ENCODE assay signal across 23 cellular contexts in genomic region chr12:53169644-53170043, GRCh38. TPM values are rescaled to one million over a fixed set of nuclear protein-coding genes. Genes with fewer than 3 reads are reported as not detected.
DNase-seq lines count a peak whose midpoint lies in the region; ATAC-seq, FAIRE-seq and TF ChIP-seq lines count a peak whose summit lies in the region.
"Had no signal": no experiment of that assay in that cellular context is flagged by ENCODE, and none has a peak within 500 bp of the region (broad histone marks: within the 10 kb centered on the region; RNA-seq: fewer than 3 reads in every experiment).

No MANE protein-coding gene starts in this region.

- peak; percentile 24 for ATAC-seq in activated naive CD8-positive, alpha-beta T cell treated with anti-CD3 and anti-CD28 coated beads, Interleukin-2, amount 50 U/mL, for 24 hours
- ATAC-seq: GM23338, Panc1 had no signal

- H3K27me3 Mint-ChIP-seq in activated naive CD8-positive, alpha-beta T cell treated with anti-CD3 and anti-CD28 coated beads, Interleukin-2, amount 50 U/mL, for 24 hours: no peaks in the 10 kb centered on the region
- H3K27me3 Mint-ChIP-seq in activated naive CD8-positive, alpha-beta T cell treated with anti-CD3 and anti-CD28 coated beads for 36 hours: no peaks in the 10 kb centered on the region
- no peaks in the 10 kb centered on the region for H3K27me3 Mint-ChIP-seq in chondrocyte (ENCODE audit: low read depth)
- peaks cover 9% of the 10 kb centered on the region for H3K27me3 Mint-ChIP-seq in nephron progenitor cell (ENCODE audit: low read depth, poor library complexity)
- H3K27me3 Mint-ChIP-seq: B cell had no signal

- no peak overlapping the region for H3K27ac Mint-ChIP-seq in activated naive CD8-positive, alpha-beta T cell treated with anti-CD3 and anti-CD28 coated beads, Interleukin-2, amount 50 U/mL, for 24 hours
- no peak overlapping the region for H3K27ac Mint-ChIP-seq in activated naive CD8-positive, alpha-beta T cell treated with anti-CD3 and anti-CD28 coated beads for 36 hours
- peak overlapping the region; percentile 38 for H3K27ac Mint-ChIP-seq in chondrocyte (ENCODE audit: unreplicated experiment)
- peak overlapping the region; percentile 11 for H3K27ac Mint-ChIP-seq in nephron progenitor cell
- H3K27ac Mint-ChIP-seq: B cell, CD14-positive monocyte, GM23338 had no signal

- H3K27me3 ChIP-seq in stomach: no peaks in the 10 kb centered on the region

- no peaks in the 10 kb centered on the region for H3K9me3 Mint-ChIP-seq in activated naive CD8-positive, alpha-beta T cell treated with anti-CD3 and anti-CD28 coated beads, Interleukin-2, amount 50 U/mL, for 24 hours
- no peaks in the 10 kb centered on the region for H3K9me3 Mint-ChIP-seq in activated naive CD8-positive, alpha-beta T cell treated with anti-CD3 and anti-CD28 coated beads for 36 hours
- H3K9me3 Mint-ChIP-seq in chondrocyte (ENCODE audit: low read depth) (no peaks in the 10 kb centered on the region), nephron progenitor cell (peaks cover 3% of the 10 kb centered on the region)
- H3K9me3 Mint-ChIP-seq: CD14-positive monocyte, GM23338 had no signal

- whole genome bisulfite sequencing in stomach, 5 donors: 90 to 98% (median 95%) methylated on average over 7 of the region's 7 CpGs

- H3K4me1 ChIP-seq in stomach (peaks cover 0 to 3% (median under 1%) of the 10 kb centered on the region in 4 donors), kidney (ENCODE audit: control insufficient read depth in 1 of 2, insufficient read depth in 1 of 2, low read depth in 1 of 2, low read length in 2 of 2) (no peaks in the 10 kb centered on the region)

- TF ChIP-seq CTCF in chondrocyte (IDR thresholded peaks at IDR 0.05): no peak
- TF ChIP-seq CTCF in nephron progenitor cell (IDR thresholded peaks at IDR 0.05): no peak
- TF ChIP-seq CTCF in stomach (IDR thresholded peaks at IDR 0.05): no peak
- TF ChIP-seq CTCF in kidney (IDR thresholded peaks at IDR 0.05; ENCODE audit: borderline replicate concordance, extremely low read depth, insufficient read depth): no peak

- no peak for DNase-seq in activated naive CD8-positive, alpha-beta T cell treated with anti-CD3 and anti-CD28 coated beads, Interleukin-2, amount 50 U/mL, for 24 hours
- no peak for DNase-seq in activated naive CD8-positive, alpha-beta T cell treated with anti-CD3 and anti-CD28 coated beads for 36 hours
- DNase-seq in chondrocyte (ENCODE audit: low spot score) (peak; percentile 59), nephron progenitor cell (no peak), stomach (peak; percentile 9), kidney (no peak)
- DNase-seq in NK-92 treated with Interleukin-12 subunit alpha and Interleukin-12 subunit beta, amount 100 ng/mL, for 24 hours (lab: John Stamatoyannopoulos, UW): no peak
- DNase-seq in stimulated activated CD4-positive, alpha-beta T cell treated with anti-CD3 and anti-CD28 coated beads, Interleukin-4, amount 100 ng/mL, for 24 hours: no peak
- DNase-seq: HCEC 1CT, KBM-7, NCI-H1092, NCI-H1436 treated with DMSO at 0.1 percent for 48 hours, NCI-H1930, NCI-H345, NCI-H524, NCI-H774 had no signal

- no peak for TF ChIP-seq POLR2A in stomach (IDR thresholded peaks at IDR 0.05)

- H3K4me3 ChIP-seq in stomach: no peak overlapping the region
- no peak overlapping the region for H3K4me3 ChIP-seq in kidney (ENCODE audit: low read length in 2 of 2)
- H3K4me3 ChIP-seq: GM23338 had no signal

- H3K36me3 ChIP-seq in stomach (peaks cover 10 to 64% (median 44%) of the 10 kb centered on the region in 4 donors), kidney (ENCODE audit: control insufficient read depth in 1 of 2, insufficient read depth in 2 of 2, low read length in 2 of 2) (peaks cover 2 to 6% of the 10 kb centered on the region in 2 donors)

- H3K4me3 Mint-ChIP-seq in activated naive CD8-positive, alpha-beta T cell treated with anti-CD3 and anti-CD28 coated beads, Interleukin-2, amount 50 U/mL, for 24 hours: no peak overlapping the region
- H3K4me3 Mint-ChIP-seq in activated naive CD8-positive, alpha-beta T cell treated with anti-CD3 and anti-CD28 coated beads for 36 hours: no peak overlapping the region
- no peak overlapping the region for H3K4me3 Mint-ChIP-seq in chondrocyte (ENCODE audit: unreplicated experiment)
- no peak overlapping the region for H3K4me3 Mint-ChIP-seq in nephron progenitor cell
- H3K4me3 Mint-ChIP-seq: B cell, CD14-positive monocyte, GM23338 had no signal

- no peak for TF ChIP-seq EP300 in stomach (IDR thresholded peaks at IDR 0.05)

- no peak overlapping the region for H3K9ac ChIP-seq in kidney (ENCODE audit: low read length in 2 of 2)

- no peaks in the 10 kb centered on the region for H3K9me3 ChIP-seq in stomach
- no peaks in the 10 kb centered on the region for H3K9me3 ChIP-seq in kidney (ENCODE audit: control insufficient read depth in 1 of 2, low read length in 2 of 2)

- intact Hi-C loops in stomach (cut with DNase I; ENCODE audit: low total_unique reads): no loop called here
- intact Hi-C loops in kidney (cut with DNase I): no loop called here

- peaks cover 1% of the 10 kb centered on the region for H3K36me3 Mint-ChIP-seq in activated naive CD8-positive, alpha-beta T cell treated with anti-CD3 and anti-CD28 coated beads, Interleukin-2, amount 50 U/mL, for 24 hours (ENCODE audit: low read depth)
- no peaks in the 10 kb centered on the region for H3K36me3 Mint-ChIP-seq in activated naive CD8-positive, alpha-beta T cell treated with anti-CD3 and anti-CD28 coated beads for 36 hours
- H3K36me3 Mint-ChIP-seq in chondrocyte (ENCODE audit: low read depth) (peaks cover 17% of the 10 kb centered on the region), nephron progenitor cell (ENCODE audit: low read depth) (peaks cover 24% of the 10 kb centered on the region)

- FAIRE-seq in kidney (lab: Jason Lieb, UNC): no peak
- FAIRE-seq: A204.1, G401.6, GM12892 had no signal

- H3K4me1 Mint-ChIP-seq in activated naive CD8-positive, alpha-beta T cell treated with anti-CD3 and anti-CD28 coated beads, Interleukin-2, amount 50 U/mL, for 24 hours: peaks cover 2% of the 10 kb centered on the region
- peaks cover 3% of the 10 kb centered on the region for H3K4me1 Mint-ChIP-seq in activated naive CD8-positive, alpha-beta T cell treated with anti-CD3 and anti-CD28 coated beads for 36 hours
- H3K4me1 Mint-ChIP-seq in chondrocyte (ENCODE audit: low read depth) (peaks cover 6% of the 10 kb centered on the region), nephron progenitor cell (peaks cover 41% of the 10 kb centered on the region)
- H3K4me1 Mint-ChIP-seq: B cell, CD14-positive monocyte had no signal

- no peak overlapping the region for H3K27ac ChIP-seq in stomach
- no peak overlapping the region for H3K27ac ChIP-seq in kidney (ENCODE audit: low read depth in 2 of 2, low read length in 2 of 2)

RNA-seq across cellular contexts. Expression of gene ZNF740, which starts 10.9 kb away (rescaled TPM):
- total RNA-seq in activated naive CD8-positive, alpha-beta T cell treated with anti-CD3 and anti-CD28 coated beads for 36 hours: 10 to 100 TPM; 34.9 to 42.8 TPM
- 27.3 to 36.7 TPM (median 28.0 TPM) in 3 replicates for total RNA-seq in chondrocyte
- total RNA-seq in stomach: 10 to 100 TPM in 3 of 5 donors, 1 to 10 TPM in 2; 4.1 to 37.5 (median 10.3) TPM
- 1 to 10 TPM; 4.0 to 4.9 (median 4.1) TPM for polyA plus RNA-seq in stomach
- 58.3 TPM for total RNA-seq in kidney
- 11.1 TPM for polyA plus RNA-seq in kidney (ENCODE audit: insufficient read depth, low read depth, low replicate concordance)

RNA-seq across cellular contexts. Expression of gene CSAD, which starts 11.1 kb away (rescaled TPM):
- total RNA-seq in activated naive CD8-positive, alpha-beta T cell treated with anti-CD3 and anti-CD28 coated beads for 36 hours: 10 to 100 TPM; 11.8 to 11.9 TPM
- 24.3 to 34.6 TPM (median 27.1 TPM) in 3 replicates for total RNA-seq in chondrocyte
- total RNA-seq in stomach: 100 to 1,000 TPM in 2 of 5 donors, 10 to 100 TPM in 3; 30.3 to 334 (median 38.9) TPM
- polyA plus RNA-seq in stomach: 10 to 100 TPM in 1 of 3 donors, 1 to 10 TPM in 2; 4.6 to 52.6 (median 5.7) TPM
- total RNA-seq in kidney: 39.1 TPM
- 24.0 TPM for polyA plus RNA-seq in kidney (ENCODE audit: insufficient read depth, low read depth, low replicate concordance)

RNA-seq across cellular contexts. Expression of gene ITGB7, which starts 37.4 kb away (rescaled TPM):
- 100 to 1,000 TPM; 102 to 105 TPM for total RNA-seq in activated naive CD8-positive, alpha-beta T cell treated with anti-CD3 and anti-CD28 coated beads for 36 hours
- total RNA-seq in chondrocyte (0.37 to 0.46 TPM in 2 of 3 replicates, not detected in the other), stomach (10 to 100 TPM in 1 of 5 donors, 1 to 10 TPM in 2, not detected in 2; 4.6 to 29.5 (median 5.7) TPM), kidney (14.5 TPM)
- polyA plus RNA-seq in stomach (1 to 10 TPM in 2 of 3 donors, under 1 TPM in 1; 0.56 to 3.8 (median 1.7) TPM), kidney (ENCODE audit: insufficient read depth, low read depth, low replicate concordance) (11.0 TPM)
- total RNA-seq: GM23338 had no signal

Comparison
In these comparisons a context has a peak if more than half of its experiments do, and no peak if none do; other contexts are left out.
1. DNase-seq: peak in chondrocyte (single experiment) and stomach (single experiment); none in activated naive CD8-positive, alpha-beta T cell treated with anti-CD3 and anti-CD28 coated beads, Interleukin-2, amount 50 U/mL, for 24 hours (single experiment), activated naive CD8-positive, alpha-beta T cell treated with anti-CD3 and anti-CD28 coated beads for 36 hours (single experiment), nephron progenitor cell (single experiment), NK-92 treated with Interleukin-12 subunit alpha and Interleukin-12 subunit beta, amount 100 ng/mL, for 24 hours (single experiment), kidney (single experiment) and stimulated activated CD4-positive, alpha-beta T cell treated with anti-CD3 and anti-CD28 coated beads, Interleukin-4, amount 100 ng/mL, for 24 hours (single experiment).
2. H3K27ac Mint-ChIP-seq: peak in chondrocyte (single experiment) and nephron progenitor cell (single experiment); none in activated naive CD8-positive, alpha-beta T cell treated with anti-CD3 and anti-CD28 coated beads, Interleukin-2, amount 50 U/mL, for 24 hours (single experiment) and activated naive CD8-positive, alpha-beta T cell treated with anti-CD3 and anti-CD28 coated beads for 36 hours (single experiment).